In genomic region chr4:186104895-186105720, GRCh38 we compare ENCODE assay signal across 8 cellular contexts. TPM values are rescaled to one million over a fixed set of nuclear protein-coding genes. Genes with fewer than 3 reads are reported as not detected.
DNase-seq lines count a peak whose midpoint lies in the region; ATAC-seq and TF ChIP-seq lines count a peak whose summit lies in the region.

No MANE protein-coding gene starts in this region.

- peak; percentile 57 for DNase-seq in GM10266 (ENCODE audit: extremely low spot score)
- DNase-seq in dermis blood vessel endothelial cell: peak; percentile 4
- DNase-seq in NCI-H1694 treated with DMSO at 0.1 percent for 48 hours (lab: John Stamatoyannopoulos, UW): no peak
- no peak for DNase-seq in NCI-H187 (lab: John Stamatoyannopoulos, UW)

- H3K27ac ChIP-seq in KMS-11 (peak overlapping the region; percentile 60), mesodermal cell (ENCODE audit: low read depth, low read length, severe bottlenecking) (no peak overlapping the region), urinary bladder (ENCODE audit: low read depth) (no peak overlapping the region)

- TF ChIP-seq CTCF in GM10266 (IDR thresholded peaks at IDR 0.05; ENCODE audit: control insufficient read depth, insufficient read depth, low read depth, missing control alignments): no peak
- TF ChIP-seq CTCF in KMS-11 (conservative IDR thresholded peaks at IDR 0.05; ENCODE audit: low read depth, low read length): 0 out of 2 replicates have a peak, but pooled peaks have one; percentile 25

- no peak overlapping the region for H3K4me3 ChIP-seq in KMS-11 (IDR thresholded peaks at IDR 0.05; ENCODE audit: insufficient read depth, low read depth, low read length)
- peak overlapping the region; percentile 41 for H3K4me3 ChIP-seq in mesodermal cell (ENCODE audit: extremely low read depth, insufficient read depth, low read length, poor library complexity, severe bottlenecking)
- peak overlapping the region; percentile 69 for H3K4me3 ChIP-seq in urinary bladder (ENCODE audit: low read depth, low read length)

- no peaks in the 10 kb centered on the region for H3K9me3 ChIP-seq in mesodermal cell (ENCODE audit: control insufficient read depth, low read length)

- no peaks in the 10 kb centered on the region for H4K20me1 ChIP-seq in KMS-11 (ENCODE audit: insufficient read depth)

- H3K4me1 ChIP-seq in KMS-11 (ENCODE audit: low read depth, poor library complexity, severe bottlenecking): peaks cover 24% of the 10 kb centered on the region
- no peaks in the 10 kb centered on the region for H3K4me1 ChIP-seq in mesodermal cell (ENCODE audit: control insufficient read depth, insufficient read depth, low read length, poor library complexity, severe bottlenecking)
- no peaks in the 10 kb centered on the region for H3K4me1 ChIP-seq in urinary bladder (ENCODE audit: insufficient read depth)

- H3K36me3 ChIP-seq in KMS-11 (ENCODE audit: insufficient read depth) (no peaks in the 10 kb centered on the region), mesodermal cell (ENCODE audit: control insufficient read depth, insufficient read depth, low read length) (no peaks in the 10 kb centered on the region), urinary bladder (ENCODE audit: insufficient read depth) (no peaks in the 10 kb centered on the region)

- no peaks in the 10 kb centered on the region for H3K27me3 ChIP-seq in KMS-11 (ENCODE audit: insufficient read depth, low read depth)

- 1 to 3% methylated on average over 72 to 79 of the region's 91 CpGs for WGBS in mesodermal cell (ENCODE audit: insufficient coverage in 2 of 2), 2 experiments
- 2% methylated on average over 91 of the region's 91 CpGs for WGBS in urinary bladder

- peak overlapping the region; percentile 84 for H3K9ac ChIP-seq in KMS-11

- ATAC-seq in GM21529 (IDR thresholded peaks at IDR 0.05; ENCODE audit: unreplicated experiment): peak; percentile 32

- H3K4me2 ChIP-seq in KMS-11: peak overlapping the region; percentile 87

- no peaks in the 10 kb centered on the region for H3K79me2 ChIP-seq in KMS-11 (ENCODE audit: insufficient read depth, low read depth)

- H2AFZ ChIP-seq in KMS-11 (ENCODE audit: low read depth): peak overlapping the region; percentile 77

RNA-seq across cellular contexts. Expression of gene FAM149A, which starts 0.6 kb away (rescaled TPM):
- total RNA-seq in dermis blood vessel endothelial cell: 0.09 TPM in 1 of 2 replicates, not detected in the other
- polyA plus RNA-seq in mesodermal cell (2013, experiment 1 of 2): 2.2 TPM
- polyA plus RNA-seq in mesodermal cell (2013, experiment 2 of 2): 2.8 TPM
- total RNA-seq in urinary bladder: 17.4 TPM
- polyA plus RNA-seq in urinary bladder: 16.1 TPM

RNA-seq across cellular contexts. Expression of gene TLR3, which starts 36.2 kb away (rescaled TPM):
- total RNA-seq in dermis blood vessel endothelial cell (2.4 and 7.1 TPM in 2 replicates), urinary bladder (20.4 TPM)
- polyA plus RNA-seq in mesodermal cell (2013, experiment 1 of 2): 0.11 TPM
- polyA plus RNA-seq in mesodermal cell (2013, experiment 2 of 2): not detected
- 4.7 TPM for polyA plus RNA-seq in urinary bladder

Comparison
In these comparisons a context has a peak if more than half of its experiments do, and no peak if none do; other contexts are left out.
1. DNase-seq: peak in GM10266 (single experiment) and dermis blood vessel endothelial cell (single experiment); none in NCI-H1694 treated with DMSO at 0.1 percent for 48 hours (single experiment) and NCI-H187 (0 of 2).
2. RNA of gene FAM149A, which starts 0.6 kb away (total RNA-seq): 17.4 TPM in urinary bladder (single experiment); 0.09 TPM in dermis blood vessel endothelial cell; every median in the first group is over 10 times any median in the second.